ENCODE assay signal across 18 cellular contexts in the genomic region with DNA sequence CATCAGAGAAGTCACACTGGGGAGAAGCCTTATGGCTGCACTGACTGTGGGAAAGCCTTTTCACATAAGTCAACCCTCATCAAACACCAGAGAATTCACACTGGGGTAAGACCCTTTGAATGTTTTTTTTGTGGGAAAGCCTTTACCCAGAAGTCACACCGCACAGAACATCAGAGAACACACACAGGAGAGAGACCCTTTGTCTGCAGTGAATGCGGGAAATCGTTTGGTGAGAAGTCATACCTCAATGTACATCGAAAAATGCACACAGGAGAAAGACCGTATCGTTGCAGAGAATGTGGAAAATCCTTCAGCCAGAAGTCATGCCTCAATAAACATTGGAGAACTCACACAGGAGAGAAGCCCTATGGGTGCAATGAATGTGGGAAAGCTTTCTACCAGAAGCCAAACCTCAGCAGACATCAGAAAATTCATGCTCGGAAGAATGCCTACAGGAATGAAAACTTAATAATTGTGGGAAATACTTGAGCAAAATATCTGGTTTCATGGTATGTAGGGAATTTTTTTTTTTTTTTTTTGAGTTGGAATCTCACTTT. TPM values are rescaled to one million over a fixed set of nuclear protein-coding genes. Genes with fewer than 3 reads are reported as not detected.
A peak's percentile ranks its signal among the peaks of the same experiment; 100 is the strongest.
DNase-seq lines count a peak whose midpoint lies in the region; ATAC-seq, FAIRE-seq and TF ChIP-seq lines count a peak whose summit lies in the region.
"Had no signal": no experiment of that assay in that cellular context is flagged by ENCODE, and none has a peak within 500 bp of the region (broad histone marks: within the 10 kb centered on the region; RNA-seq: fewer than 3 reads in every experiment).

No MANE protein-coding gene starts in this region.

- H2AFZ ChIP-seq in H1 (ENCODE audit: low read length), result no peak overlapping the region

- H3K27me3 ChIP-seq in CD8-positive, alpha-beta T cell (ENCODE audit: insufficient read depth, low read length), result no peaks in the 10 kb centered on the region
- H3K27me3 ChIP-seq in HUES48 (ENCODE audit: control insufficient read depth, insufficient read depth, low read length) (no peaks in the 10 kb centered on the region), H1 (replicated peaks in 1 of 4; ENCODE audit: control insufficient read depth in 3 of 4, extremely low read depth in 1 of 4, insufficient read depth in 3 of 4, low read length in 3 of 4) (no peaks in the 10 kb centered on the region), mesendoderm (ENCODE audit: insufficient read depth, low read length, poor library complexity) (no peaks in the 10 kb centered on the region), suprapubic skin (no peaks in the 10 kb centered on the region)
- H3K27me3 ChIP-seq: Peyer's patch had no signal

- FAIRE-seq in H1 (lab: Jason Lieb, UNC), result no peak

- TF ChIP-seq POLR2A in H1 (IDR thresholded peaks at IDR 0.05; ENCODE audit: control extremely low read depth in 1 of 2, low read depth in 2 of 2, low read length in 2 of 2) (no peak), suprapubic skin (IDR thresholded peaks at IDR 0.05) (no peak)

- H3K4me2 ChIP-seq in H1 (ENCODE audit: insufficient read depth in 1 of 2, low read depth in 2 of 2, low read length in 2 of 2), result no peak overlapping the region
- no peak overlapping the region for H3K4me2 ChIP-seq in mesendoderm (ENCODE audit: low read length)

- TF ChIP-seq RAD21 in H1 (IDR thresholded peaks at IDR 0.05 in 1 of 2, conservative IDR thresholded peaks at IDR 0.05 in 1 of 2; ENCODE audit: low read depth in 2 of 2, low read length in 2 of 2), result no peak

- H4K8ac ChIP-seq in H1 (ENCODE audit: extremely low read depth, insufficient read depth, low read length), result no peak overlapping the region
- H4K8ac ChIP-seq in mesendoderm (ENCODE audit: low read depth, low read length), result no peak overlapping the region

- no peak overlapping the region for H2BK120ac ChIP-seq in H1 (replicated peaks; ENCODE audit: low read depth, low read length)
- H2BK120ac ChIP-seq in mesendoderm (ENCODE audit: low read depth, low read length), result no peak overlapping the region

- H3K27ac ChIP-seq in CD8-positive, alpha-beta T cell (ENCODE audit: low read depth, low read length), result no peak overlapping the region
- H3K27ac ChIP-seq in HUES48 (ENCODE audit: low read depth, low read length), result no peak overlapping the region
- no peak overlapping the region for H3K27ac ChIP-seq in H1 (ENCODE audit: low read depth, low read length)
- H3K27ac ChIP-seq in mesendoderm (ENCODE audit: low read depth, low read length), result no peak overlapping the region
- H3K27ac ChIP-seq in suprapubic skin, result no peak overlapping the region
- H3K27ac ChIP-seq: Peyer's patch had no signal

- H3K36me3 ChIP-seq in CD8-positive, alpha-beta T cell (ENCODE audit: insufficient read depth, low read length), result peaks cover 35% of the 10 kb centered on the region
- H3K36me3 ChIP-seq in HUES48 (ENCODE audit: control insufficient read depth, insufficient read depth, low read length) (peaks cover 53% of the 10 kb centered on the region), H1 (ENCODE audit: control insufficient read depth in 2 of 4, insufficient read depth in 4 of 4, low read length in 3 of 4) (peaks cover 16 to 59% (median 41%) of the 10 kb centered on the region in 4 experiments), mesendoderm (ENCODE audit: control insufficient read depth, insufficient read depth, low read length) (peaks cover 20% of the 10 kb centered on the region), suprapubic skin (peaks cover 50% of the 10 kb centered on the region)

- H3K9me3 ChIP-seq in CD8-positive, alpha-beta T cell (ENCODE audit: low read length), result peaks cover 50% of the 10 kb centered on the region
- H3K9me3 ChIP-seq in HUES48 (ENCODE audit: control insufficient read depth, insufficient read depth, low read length) (peaks cover 82% of the 10 kb centered on the region), H1 (ENCODE audit: insufficient read depth in 2 of 2, low read depth in 1 of 2, low read length in 1 of 2) (peaks cover 53 to 65% of the 10 kb centered on the region in 2 experiments), suprapubic skin (peaks cover 60% of the 10 kb centered on the region)

- H4K20me1 ChIP-seq in H1 (replicated peaks in 1 of 2; ENCODE audit: control insufficient read depth in 1 of 2, insufficient read depth in 2 of 2, low read length in 2 of 2), result no peaks in the 10 kb centered on the region

- no peak overlapping the region for H2BK20ac ChIP-seq in H1 (ENCODE audit: low read length)

- no peaks in the 10 kb centered on the region for H3K4me1 ChIP-seq in CD8-positive, alpha-beta T cell (ENCODE audit: insufficient read depth, low read length)
- H3K4me1 ChIP-seq in HUES48 (ENCODE audit: control insufficient read depth, insufficient read depth, low read length), result no peaks in the 10 kb centered on the region
- no peaks in the 10 kb centered on the region for H3K4me1 ChIP-seq in H1 (replicated peaks in 1 of 4; ENCODE audit: control insufficient read depth in 3 of 4, insufficient read depth in 4 of 4, low read length in 3 of 4)
- no peaks in the 10 kb centered on the region for H3K4me1 ChIP-seq in mesendoderm (ENCODE audit: control insufficient read depth, low read depth, low read length)
- H3K4me1 ChIP-seq in suprapubic skin, result no peaks in the 10 kb centered on the region
- H3K4me1 ChIP-seq: Peyer's patch had no signal

- H3K27ac Mint-ChIP-seq in CD8-positive, alpha-beta T cell, result no peak overlapping the region
- H3K27ac Mint-ChIP-seq: CD4-positive, alpha-beta T cell had no signal

- H3K23me2 ChIP-seq in H1 (ENCODE audit: low read depth, low read length), result no peaks in the 10 kb centered on the region; the same call in 1 of the 2 replicates

- H3K14ac ChIP-seq in H1 (ENCODE audit: insufficient read length), result no peak overlapping the region

- H4K91ac ChIP-seq in H1 (replicated peaks; ENCODE audit: insufficient read length, low read length), result no peak overlapping the region

- DNase-seq in CD8-positive, alpha-beta T cell, result no peak
- DNase-seq in H1 (ENCODE audit: low read depth in 1 of 2, low spot score in 2 of 2), result no peak
- peak; percentile 69 for DNase-seq in mesendoderm
- DNase-seq in suprapubic skin (ENCODE audit: low spot score in 2 of 2), result no peak
- DNase-seq in NCI-H82 (lab: John Stamatoyannopoulos, UW), result no peak
- no peak for DNase-seq in cardiac septum (ENCODE audit: low spot score)
- DNase-seq: CD4-positive, alpha-beta T cell; Karpas-422; NCI-H1105 treated with DMSO at 0.1 percent for 48 hours; NCI-H187 treated with DMSO at 0.1 percent for 48 hours; NCI-H2171; NCI-H510A; Peyer's patch; SHP77 had no signal

- H3K4me3 Mint-ChIP-seq in CD8-positive, alpha-beta T cell, result no peak overlapping the region
- H3K4me3 Mint-ChIP-seq: CD4-positive, alpha-beta T cell had no signal

- H3K9me3 Mint-ChIP-seq in CD8-positive, alpha-beta T cell, result peaks cover 40% of the 10 kb centered on the region

- H3K79me2 ChIP-seq in H1 (ENCODE audit: control insufficient read depth in 1 of 2, insufficient read depth in 2 of 2, low read length in 2 of 2), result no peaks in the 10 kb centered on the region
- H3K79me2 ChIP-seq in mesendoderm (ENCODE audit: control insufficient read depth, insufficient read depth, low read length), result no peaks in the 10 kb centered on the region

- H2BK12ac ChIP-seq in H1 (ENCODE audit: low read depth, low read length), result no peak overlapping the region

- POLR2A ChIA-PET in CD8-positive, alpha-beta T cell (lab: Charles Lee), result no interaction called here
- POLR2A ChIA-PET in H1 (lab: Charles Lee; ENCODE audit: partially characterized antibody), result interaction anchor here (0.6 kb wide), 1 partner anchor 158 kb away, joined by 3 read pairs; no protein-coding TSS in a partner anchor

- H2BK15ac ChIP-seq in H1 (ENCODE audit: low read length) (no peak overlapping the region), mesendoderm (replicated peaks; ENCODE audit: low read depth) (no peak overlapping the region)

- H3K23ac ChIP-seq in H1 (ENCODE audit: insufficient read length) (no peak overlapping the region), mesendoderm (ENCODE audit: low read length) (no peak overlapping the region)

- H3K18ac ChIP-seq in H1 (ENCODE audit: extremely low read depth, low read length) (no peak overlapping the region), mesendoderm (ENCODE audit: low read length) (no peak overlapping the region)

- peak overlapping the region; percentile 20 for H3K4me3 ChIP-seq in CD8-positive, alpha-beta T cell (ENCODE audit: low read depth, low read length)
- 0 out of 2 replicates have a peak overlapping the region, but pooled peaks have one; percentile 1 for H3K4me3 ChIP-seq in HUES48 (ENCODE audit: low read depth, low read length)
- no peak overlapping the region for H3K4me3 ChIP-seq in H1 (ENCODE audit: extremely low read depth in 1 of 4, insufficient read depth in 2 of 4, low read depth in 3 of 4, low read length in 4 of 4)
- peak overlapping the region; percentile 17 for H3K4me3 ChIP-seq in mesendoderm (ENCODE audit: low read length)
- no peak overlapping the region for H3K4me3 ChIP-seq in suprapubic skin
- H3K4me3 ChIP-seq: Peyer's patch had no signal

- no peak for ATAC-seq in CD8-positive, alpha-beta T cell
- ATAC-seq in HG02678 (IDR thresholded peaks at IDR 0.05; ENCODE audit: unreplicated experiment), result no peak
- ATAC-seq: SK-N-SH treated with all-trans-retinoic acid at 6 μM for 48 hours had no signal

- H2BK5ac ChIP-seq in H1 (ENCODE audit: low read depth, low read length) (no peak overlapping the region), mesendoderm (ENCODE audit: low read length) (no peak overlapping the region)

- H3K9ac ChIP-seq in HUES48 (ENCODE audit: low read depth, low read length) (no peak overlapping the region), H1 (replicated peaks in 1 of 4; ENCODE audit: extremely low read depth in 1 of 4, low read depth in 3 of 4, low read length in 3 of 4) (no peak overlapping the region), mesendoderm (ENCODE audit: low read length) (no peak overlapping the region)

- peaks cover 60% of the 10 kb centered on the region for H3K36me3 Mint-ChIP-seq in CD8-positive, alpha-beta T cell

- H3K4ac ChIP-seq in H1 (replicated peaks; ENCODE audit: insufficient read length, low read depth, low read length) (no peak overlapping the region), mesendoderm (ENCODE audit: low read depth, low read length) (no peak overlapping the region)

- H3K79me1 ChIP-seq in H1 (ENCODE audit: low read depth, low read length) (no peaks in the 10 kb centered on the region), mesendoderm (ENCODE audit: low read length) (no peaks in the 10 kb centered on the region)

- no peak for TF ChIP-seq CTCF in CD8-positive, alpha-beta T cell (IDR thresholded peaks at IDR 0.05)
- TF ChIP-seq CTCF in H1 (IDR thresholded peaks at IDR 0.05; ENCODE audit: control extremely low read depth in 1 of 3, insufficient read depth in 1 of 3, low read depth in 1 of 3, low read length in 3 of 3) (no peak), suprapubic skin (IDR thresholded peaks at IDR 0.05) (no peak)

- no peak overlapping the region for H3K56ac ChIP-seq in H1 (replicated peaks; ENCODE audit: insufficient read length, low read depth, low read length)
- no peak overlapping the region for H3K56ac ChIP-seq in mesendoderm (ENCODE audit: low read length)

- WGBS in H1 (ENCODE audit: extremely low coverage in 1 of 2, insufficient coverage in 1 of 2, insufficient read length in 1 of 2, insufficient replicate concordance in 2 of 2, low coverage in 1 of 2, low lambda C conversion rate in 2 of 2, missing lambda C conversion rate in 1 of 2), 2 experiments, result 88% methylated on average over 7 of the region's 7 CpGs; no CpG with 5 or more reads in 1 of the 2 experiments
- WGBS in mesendoderm (ENCODE audit: extremely low coverage, insufficient coverage, low lambda C conversion rate), result no CpG with 5 or more reads among the region's 7 CpGs
- WGBS in suprapubic skin, result 95% methylated on average over 7 of the region's 7 CpGs

- H3K4me1 Mint-ChIP-seq in CD8-positive, alpha-beta T cell (ENCODE audit: low read depth), result no peaks in the 10 kb centered on the region

- no peaks in the 10 kb centered on the region for H3K27me3 Mint-ChIP-seq in CD8-positive, alpha-beta T cell (ENCODE audit: low read depth)
- H3K27me3 Mint-ChIP-seq: CD4-positive, alpha-beta T cell had no signal

- CTCF ChIA-PET in CD8-positive, alpha-beta T cell (lab: Charles Lee), result no interaction called here
- CTCF ChIA-PET in H1 (lab: Charles Lee; ENCODE audit: partially characterized antibody), result interaction anchor here (0.6 to 0.7 kb wide), 2 partner anchors 23 to 168 kb away, joined by 3 to 4 read pairs; no protein-coding TSS in a partner anchor

- TF ChIP-seq EP300 in H1 (IDR thresholded peaks at IDR 0.05; ENCODE audit: borderline replicate concordance in 1 of 2, low read depth in 2 of 2, low read length in 2 of 2) (no peak), suprapubic skin (IDR thresholded peaks at IDR 0.05) (no peak)

- intact Hi-C loops in CD8-positive, alpha-beta T cell (cut with DNase I, micrococcal nuclease), result no loop called here
- intact Hi-C loops in cardiac septum (cut with DNase I), result no loop called here

- no peak overlapping the region for H4K5ac ChIP-seq in H1 (ENCODE audit: insufficient read length, low read depth, low read length)
- no peak overlapping the region for H4K5ac ChIP-seq in mesendoderm (ENCODE audit: low read length)

- no peak overlapping the region for H2AK5ac ChIP-seq in H1 (ENCODE audit: low read depth, low read length)
- H2AK5ac ChIP-seq in mesendoderm (ENCODE audit: low read length), result no peak overlapping the region

RNA-seq across cellular contexts. Expression of a gene that starts 30.7 kb away (rescaled TPM):
- 1 to 10 TPM; 2.4 to 3.3 TPM for total RNA-seq in CD8-positive, alpha-beta T cell
- 11.6 and 13.3 TPM in 2 replicates for total RNA-seq in H1 (2021; fragmentation: NEBNext Ultra II Directional; extraction: Animal tissue kit (Norgen Biotek cat#: 25700))
- 5.0 and 5.9 TPM in 2 replicates for polyA plus RNA-seq in H1 (2011; rRNA removed)
- polyA plus RNA-seq in H1 (2011; cell fraction: cytosol; rRNA removed), result 6.8 TPM
- 14.0 TPM for polyA plus RNA-seq in H1 (2011; cell fraction: nucleus; rRNA removed)
- 7.1 to 9.9 TPM (median 9.4 TPM) in 4 replicates for polyA plus RNA-seq in H1 (2012, experiment 1 of 2)
- 1.4 TPM for polyA plus RNA-seq in H1 (2012, experiment 2 of 2)
- 8.1 TPM for polyA plus RNA-seq in H1 (2013, experiment 1 of 2)
- 7.3 TPM for polyA plus RNA-seq in H1 (2013, experiment 2 of 2)
- 15.4 and 18.7 TPM in 2 replicates for polyA minus RNA-seq in H1 (2011; rRNA and poly(A)+ RNA removed)
- 3.4 TPM for polyA minus RNA-seq in H1 (2011; cell fraction: cytosol; rRNA and poly(A)+ RNA removed)
- 24.2 TPM for polyA minus RNA-seq in H1 (2011; cell fraction: nucleus; rRNA and poly(A)+ RNA removed)
- polyA plus RNA-seq in mesendoderm (2013, experiment 1 of 2), result 5.5 TPM
- polyA plus RNA-seq in mesendoderm (2013, experiment 2 of 2), result 5.5 TPM
- total RNA-seq in suprapubic skin (1 to 10 TPM; 1.8 to 9.2 (median 6.0) TPM), cardiac septum (8.3 TPM)

RNA-seq across cellular contexts. Expression of a gene that starts 57.1 kb away (rescaled TPM):
- 10 to 100 TPM; 30.5 to 30.8 TPM for total RNA-seq in CD8-positive, alpha-beta T cell
- total RNA-seq in H1 (2021; fragmentation: NEBNext Ultra II Directional; extraction: Animal tissue kit (Norgen Biotek cat#: 25700)), result 3.9 and 6.4 TPM in 2 replicates
- 1.0 and 1.8 TPM in 2 replicates for polyA plus RNA-seq in H1 (2011; rRNA removed)
- 1.4 TPM for polyA plus RNA-seq in H1 (2011; cell fraction: cytosol; rRNA removed)
- 1.5 TPM for polyA plus RNA-seq in H1 (2011; cell fraction: nucleus; rRNA removed)
- polyA plus RNA-seq in H1 (2012, experiment 1 of 2), result 1.9 to 3.5 TPM (median 2.7 TPM) in 4 replicates
- 0.28 TPM for polyA plus RNA-seq in H1 (2012, experiment 2 of 2)
- polyA plus RNA-seq in H1 (2013, experiment 1 of 2), result 2.4 TPM
- 2.3 TPM for polyA plus RNA-seq in H1 (2013, experiment 2 of 2)
- polyA minus RNA-seq in H1 (2011; rRNA and poly(A)+ RNA removed), result 4.0 and 4.6 TPM in 2 replicates
- 2.3 TPM for polyA minus RNA-seq in H1 (2011; cell fraction: cytosol; rRNA and poly(A)+ RNA removed)
- 7.5 TPM for polyA minus RNA-seq in H1 (2011; cell fraction: nucleus; rRNA and poly(A)+ RNA removed)
- polyA plus RNA-seq in mesendoderm (2013, experiment 1 of 2), result 1.9 TPM
- polyA plus RNA-seq in mesendoderm (2013, experiment 2 of 2), result 1.6 TPM
- total RNA-seq in suprapubic skin (10 to 100 TPM in 1 of 4 donors, 1 to 10 TPM in 3; 2.7 to 42.1 (median 6.4) TPM), cardiac septum (4.4 TPM)

RNA-seq across cellular contexts. Expression of a gene that starts 57.2 kb away (rescaled TPM):
- 10 to 100 TPM; 17.8 to 20.1 TPM for total RNA-seq in CD8-positive, alpha-beta T cell
- total RNA-seq in H1 (2021; fragmentation: NEBNext Ultra II Directional; extraction: Animal tissue kit (Norgen Biotek cat#: 25700)), result 0.17 and 0.21 TPM in 2 replicates
- 0.15 TPM in 1 of 2 replicates, not detected in the other for polyA plus RNA-seq in H1 (2011; rRNA removed)
- 0.19 TPM for polyA plus RNA-seq in H1 (2011; cell fraction: cytosol; rRNA removed)
- polyA plus RNA-seq in H1 (2011; cell fraction: nucleus; rRNA removed), result 0.04 TPM
- polyA plus RNA-seq in H1 (2012, experiment 1 of 2), result 0.11 to 0.29 TPM in 2 of 4 replicates, not detected in the others
- not detected for polyA plus RNA-seq in H1 (2012, experiment 2 of 2)
- polyA plus RNA-seq in H1 (2013, experiment 1 of 2), result 0.20 TPM
- polyA plus RNA-seq in H1 (2013, experiment 2 of 2), result 0.13 TPM
- polyA minus RNA-seq in H1 (2011; rRNA and poly(A)+ RNA removed), result 0.54 TPM in 1 of 2 replicates, not detected in the other
- polyA minus RNA-seq in H1 (2011; cell fraction: cytosol; rRNA and poly(A)+ RNA removed), result not detected
- 0.20 TPM for polyA minus RNA-seq in H1 (2011; cell fraction: nucleus; rRNA and poly(A)+ RNA removed)
- polyA plus RNA-seq in mesendoderm (2013, experiment 1 of 2), result 0.11 TPM
- 0.08 TPM for polyA plus RNA-seq in mesendoderm (2013, experiment 2 of 2)
- total RNA-seq in suprapubic skin (1 to 10 TPM in 3 of 4 donors, under 1 TPM in 1; 0.73 to 3.9 (median 3.5) TPM), cardiac septum (4.5 TPM)
- total RNA-seq: Daoy had no signal

Comparison
In these comparisons a context has a peak if more than half of its experiments do, and no peak if none do; other contexts are left out.
1. H3K4me3 ChIP-seq: peak in CD8-positive, alpha-beta T cell (single experiment), HUES48 (single experiment) and mesendoderm (single experiment); none in H1 (0 of 4) and suprapubic skin (single experiment).